Comparison of ENCODE assay signal across 19 cellular contexts in genomic region chr5:118174671-118175070, GRCh38.
DNase-seq lines count a peak whose midpoint lies in the region; ATAC-seq, FAIRE-seq and TF ChIP-seq lines count a peak whose summit lies in the region.
"Had no signal": no experiment of that assay in that cellular context is flagged by ENCODE, and none has a peak within 500 bp of the region (broad histone marks: within the 10 kb centered on the region; RNA-seq: fewer than 3 reads in every experiment).

No MANE protein-coding gene starts in this region.

- no peak overlapping the region for H3K56ac ChIP-seq in H1 (replicated peaks; ENCODE audit: insufficient read length, low read depth, low read length)

- no peak overlapping the region for H3K14ac ChIP-seq in H1 (ENCODE audit: insufficient read length)

- H4K5ac ChIP-seq in H1 (ENCODE audit: insufficient read length, low read depth, low read length): no peak overlapping the region

- H4K20me1 ChIP-seq in HepG2 (ENCODE audit: insufficient read depth, low read length) (no peaks in the 10 kb centered on the region), H1 (replicated peaks in 1 of 2; ENCODE audit: control insufficient read depth in 1 of 2, insufficient read depth in 2 of 2, low read length in 2 of 2) (no peaks in the 10 kb centered on the region)
- H4K20me1 ChIP-seq: BLaER1 treated with 17β-estradiol and CSF1 and Interleukin-3, amounts not matched to agents 10 nM and 100 nM had no signal

- BruUV-seq in HepG2 (replicated peaks; lab: Mats Ljungman, UMichigan): no TSS peak

- DNase-seq in HepG2 (ENCODE audit: low spot score) (no peak), right lobe of liver (no peak), H1 (ENCODE audit: low read depth in 1 of 2, low spot score in 2 of 2) (no peak)
- DNase-seq: AML-193; Caco-2; Calu3; CD4-positive, alpha-beta T cell; CD8-positive, alpha-beta T cell; DMS79 treated with DMSO at 0.1 percent for 48 hours; GF-D8 had no signal

- FAIRE-seq in HepG2 (lab: Jason Lieb, UNC) (no peak), H1 (lab: Jason Lieb, UNC) (no peak)
- FAIRE-seq: A549, D721Med, G401.6, GM12891 had no signal

- H2BK120ac ChIP-seq in H1 (replicated peaks; ENCODE audit: low read depth, low read length): no peak overlapping the region

- no peaks in the 10 kb centered on the region for H3K79me2 ChIP-seq in HepG2 (ENCODE audit: insufficient read depth, low read length)
- H3K79me2 ChIP-seq in H1 (ENCODE audit: control insufficient read depth in 1 of 2, insufficient read depth in 2 of 2, low read length in 2 of 2): no peaks in the 10 kb centered on the region

- H4K91ac ChIP-seq in H1 (replicated peaks; ENCODE audit: insufficient read length, low read length): no peak overlapping the region

- H3K4ac ChIP-seq in H1 (replicated peaks; ENCODE audit: insufficient read length, low read depth, low read length): no peak overlapping the region

- in situ Hi-C loops in HepG2 (cut with HindIII; ENCODE audit: extremely low pct_ligation_motif_present, low pct_unique_long_range_greater_than_20kb): no loop called here

- H2AK5ac ChIP-seq in H1 (ENCODE audit: low read depth, low read length): no peak overlapping the region

- 28% methylated on average over 3 of the region's 3 CpGs for WGBS in HepG2 (ENCODE audit: low lambda C conversion rate)
- 69% methylated on average over 3 of the region's 3 CpGs for WGBS in right lobe of liver (ENCODE audit: insufficient coverage, low coverage, low lambda C conversion rate, missing lambda C conversion rate)
- 65% methylated on average over 3 of the region's 3 CpGs; no CpG with 5 or more reads in 1 of the 2 experiments for WGBS in H1 (ENCODE audit: extremely low coverage in 1 of 2, insufficient coverage in 1 of 2, insufficient read length in 1 of 2, insufficient replicate concordance in 2 of 2, low coverage in 1 of 2, low lambda C conversion rate in 2 of 2, missing lambda C conversion rate in 1 of 2), 2 experiments

- CTCF ChIA-PET in HepG2 (lab: Yijun Ruan, JAX; ENCODE audit: low intra/inter-chr PET ratio, low total read pairs) (no interaction called here), H1 (lab: Charles Lee; ENCODE audit: partially characterized antibody) (no interaction called here)

- H3K27ac ChIP-seq in HepG2 (ENCODE audit: extremely low read length, insufficient read depth, low read length) (no peak overlapping the region), right lobe of liver (no peak overlapping the region), H1 (ENCODE audit: low read depth, low read length) (no peak overlapping the region)
- H3K27ac ChIP-seq: 22Rv1; A549; BLaER1 treated with 17β-estradiol and CSF1 and Interleukin-3, amounts not matched to agents 10 nM and 100 nM; C4-2B had no signal

- TF ChIP-seq RAD21 in HepG2 (CRISPR knock-in tag; IDR thresholded peaks at IDR 0.05): no peak
- TF ChIP-seq RAD21 in H1 (IDR thresholded peaks at IDR 0.05 in 1 of 2, conservative IDR thresholded peaks at IDR 0.05 in 1 of 2; ENCODE audit: low read depth in 2 of 2, low read length in 2 of 2): no peak

- H2BK12ac ChIP-seq in H1 (ENCODE audit: low read depth, low read length): no peak overlapping the region

- TF ChIP-seq EP300 in HepG2 (IDR thresholded peaks at IDR 0.05; ENCODE audit: low read depth in 2 of 2, low read length in 2 of 2) (no peak), HepG2 (CRISPR knock-in tag; IDR thresholded peaks at IDR 0.05; ENCODE audit: borderline replicate concordance) (no peak), H1 (IDR thresholded peaks at IDR 0.05; ENCODE audit: borderline replicate concordance in 1 of 2, low read depth in 2 of 2, low read length in 2 of 2) (no peak)

- no peak overlapping the region for H2BK15ac ChIP-seq in H1 (ENCODE audit: low read length)

- H4K8ac ChIP-seq in H1 (ENCODE audit: extremely low read depth, insufficient read depth, low read length): no peak overlapping the region

- TF ChIP-seq POLR2A in HepG2 (IDR thresholded peaks at IDR 0.05; ENCODE audit: insufficient read depth in 1 of 2, low read depth in 2 of 2, low read length in 2 of 2) (no peak), right lobe of liver (IDR thresholded peaks at IDR 0.05) (no peak), H1 (IDR thresholded peaks at IDR 0.05; ENCODE audit: control extremely low read depth in 1 of 2, low read depth in 2 of 2, low read length in 2 of 2) (no peak)

- H2BK5ac ChIP-seq in H1 (ENCODE audit: low read depth, low read length): no peak overlapping the region

- H3K4me1 ChIP-seq in HepG2 (ENCODE audit: insufficient read depth, low read length): no peaks in the 10 kb centered on the region
- H3K4me1 ChIP-seq in right lobe of liver: no peaks in the 10 kb centered on the region
- H3K4me1 ChIP-seq in H1 (replicated peaks in 1 of 4; ENCODE audit: control insufficient read depth in 3 of 4, insufficient read depth in 4 of 4, low read length in 3 of 4): no peaks in the 10 kb centered on the region
- H3K4me1 ChIP-seq: A549; BLaER1 treated with 17β-estradiol and CSF1 and Interleukin-3, amounts not matched to agents 10 nM and 100 nM; Caco-2 had no signal

- H3K79me1 ChIP-seq in H1 (ENCODE audit: low read depth, low read length): no peaks in the 10 kb centered on the region

- no peak overlapping the region for H3K23ac ChIP-seq in H1 (ENCODE audit: insufficient read length)

- H3K9me3 ChIP-seq in HepG2 (ENCODE audit: low read length) (no peaks in the 10 kb centered on the region), right lobe of liver (no peaks in the 10 kb centered on the region), H1 (ENCODE audit: insufficient read depth in 2 of 2, low read depth in 1 of 2, low read length in 1 of 2) (no peaks in the 10 kb centered on the region)
- H3K9me3 ChIP-seq: A549; BLaER1 treated with 17β-estradiol and CSF1 and Interleukin-3, amounts not matched to agents 10 nM and 100 nM; Caco-2 had no signal

- no peak overlapping the region for H3K18ac ChIP-seq in H1 (ENCODE audit: extremely low read depth, low read length)

- H3K23me2 ChIP-seq in H1 (ENCODE audit: low read depth, low read length): no peaks in the 10 kb centered on the region

- no peak overlapping the region for H2AFZ ChIP-seq in HepG2 (ENCODE audit: low read length)
- no peak overlapping the region for H2AFZ ChIP-seq in H1 (ENCODE audit: low read length)

- no peaks in the 10 kb centered on the region for H3K36me3 ChIP-seq in HepG2 (replicated peaks in 1 of 2; ENCODE audit: control insufficient read depth in 1 of 2, insufficient read depth in 2 of 2, low read length in 2 of 2)
- no peaks in the 10 kb centered on the region for H3K36me3 ChIP-seq in right lobe of liver
- no peaks in the 10 kb centered on the region for H3K36me3 ChIP-seq in H1 (ENCODE audit: control insufficient read depth in 2 of 4, insufficient read depth in 4 of 4, low read length in 3 of 4)
- H3K36me3 ChIP-seq: BLaER1 treated with 17β-estradiol and CSF1 and Interleukin-3, amounts not matched to agents 10 nM and 100 nM had no signal

- POLR2A ChIA-PET in HepG2 (lab: Yijun Ruan, JAX): no interaction called here
- POLR2A ChIA-PET in H1 (lab: Charles Lee; ENCODE audit: partially characterized antibody): no interaction called here

- no peak overlapping the region for H3K9ac ChIP-seq in HepG2 (ENCODE audit: insufficient read depth, low read depth, low read length)
- H3K9ac ChIP-seq in H1 (replicated peaks in 1 of 4; ENCODE audit: extremely low read depth in 1 of 4, low read depth in 3 of 4, low read length in 3 of 4): no peak overlapping the region
- H3K9ac ChIP-seq: BLaER1 treated with 17β-estradiol and CSF1 and Interleukin-3, amounts not matched to agents 10 nM and 100 nM had no signal

- H3K27me3 ChIP-seq in HepG2 (ENCODE audit: control insufficient read depth in 1 of 2, insufficient read depth in 2 of 2, low read length in 2 of 2): no peaks in the 10 kb centered on the region
- no peaks in the 10 kb centered on the region for H3K27me3 ChIP-seq in right lobe of liver
- H3K27me3 ChIP-seq in H1 (replicated peaks in 1 of 4; ENCODE audit: control insufficient read depth in 3 of 4, extremely low read depth in 1 of 4, insufficient read depth in 3 of 4, low read length in 3 of 4): no peaks in the 10 kb centered on the region
- H3K27me3 ChIP-seq: BLaER1 treated with 17β-estradiol and CSF1 and Interleukin-3, amounts not matched to agents 10 nM and 100 nM had no signal

- H3K4me3 ChIP-seq in HepG2 (replicated peaks in 1 of 3; ENCODE audit: insufficient read depth in 1 of 3, low read depth in 2 of 3, low read length in 3 of 3) (no peak overlapping the region), right lobe of liver (no peak overlapping the region), H1 (ENCODE audit: extremely low read depth in 1 of 4, insufficient read depth in 2 of 4, low read depth in 3 of 4, low read length in 4 of 4) (no peak overlapping the region)
- H3K4me3 ChIP-seq: A549; BLaER1 treated with 17β-estradiol and CSF1 and Interleukin-3, amounts not matched to agents 10 nM and 100 nM had no signal

- H3K4me2 ChIP-seq in HepG2 (ENCODE audit: low read depth, low read length) (no peak overlapping the region), H1 (ENCODE audit: insufficient read depth in 1 of 2, low read depth in 2 of 2, low read length in 2 of 2) (no peak overlapping the region)
- H3K4me2 ChIP-seq: A549; BLaER1 treated with 17β-estradiol and CSF1 and Interleukin-3, amounts not matched to agents 10 nM and 100 nM had no signal

- intact Hi-C loops in HepG2 (cut with micrococcal nuclease; ENCODE audit: unreplicated experiment): no loop called here
- intact Hi-C loops in right lobe of liver (cut with DNase I): no loop called here

- TF ChIP-seq CTCF in HepG2 (CRISPR knock-in tag; IDR thresholded peaks at IDR 0.05) (no peak), right lobe of liver (IDR thresholded peaks at IDR 0.05) (no peak), H1 (IDR thresholded peaks at IDR 0.05; ENCODE audit: control extremely low read depth in 1 of 3, insufficient read depth in 1 of 3, low read depth in 1 of 3, low read length in 3 of 3) (no peak)

- H2BK20ac ChIP-seq in H1 (ENCODE audit: low read length): no peak overlapping the region

- no peak for ATAC-seq in HepG2
- no peak for ATAC-seq in right lobe of liver
- no peak for ATAC-seq in GM19395 (IDR thresholded peaks at IDR 0.05; ENCODE audit: unreplicated experiment)
- ATAC-seq in GM21447 (IDR thresholded peaks at IDR 0.05; ENCODE audit: unreplicated experiment): no peak
- ATAC-seq: A549; CD8-positive, alpha-beta T cell had no signal

TF ChIP-seq in HepG2, 621 proteins besides CTCF, POLR2A, EP300 and RAD21 (continues in another document):
- TF ChIP-seq ZNF670 (CRISPR knock-in tag; IDR thresholded peaks at IDR 0.05; ENCODE audit: borderline replicate concordance) (no peak), ZNF850 (CRISPR knock-in tag; conservative IDR thresholded peaks at IDR 0.05) (no peak), ZNF570 (CRISPR knock-in tag; IDR thresholded peaks at IDR 0.05; ENCODE audit: borderline replicate concordance) (no peak), ZNF879 (CRISPR knock-in tag; IDR thresholded peaks at IDR 0.05) (no peak)

TF ChIP-seq in H1, 55 proteins besides CTCF, POLR2A, EP300 and RAD21:
- TF ChIP-seq CEBPB (IDR thresholded peaks at IDR 0.05; ENCODE audit: low read depth, low read length): peak; percentile 87
- no peak for TF ChIP-seq SP1 (IDR thresholded peaks at IDR 0.05; ENCODE audit: low read depth, low read length)

Comparison
In these comparisons a context has a peak if more than half of its experiments do, and no peak if none do; other contexts are left out.
1. Of the 41 proteins assayed by ChIP-seq in both HepG2 and H1: peak only in HepG2: none; only in H1: none; in both: CEBPB; in neither: 40.